1 cellular context compared by ENCODE assay signal in the genomic region with DNA sequence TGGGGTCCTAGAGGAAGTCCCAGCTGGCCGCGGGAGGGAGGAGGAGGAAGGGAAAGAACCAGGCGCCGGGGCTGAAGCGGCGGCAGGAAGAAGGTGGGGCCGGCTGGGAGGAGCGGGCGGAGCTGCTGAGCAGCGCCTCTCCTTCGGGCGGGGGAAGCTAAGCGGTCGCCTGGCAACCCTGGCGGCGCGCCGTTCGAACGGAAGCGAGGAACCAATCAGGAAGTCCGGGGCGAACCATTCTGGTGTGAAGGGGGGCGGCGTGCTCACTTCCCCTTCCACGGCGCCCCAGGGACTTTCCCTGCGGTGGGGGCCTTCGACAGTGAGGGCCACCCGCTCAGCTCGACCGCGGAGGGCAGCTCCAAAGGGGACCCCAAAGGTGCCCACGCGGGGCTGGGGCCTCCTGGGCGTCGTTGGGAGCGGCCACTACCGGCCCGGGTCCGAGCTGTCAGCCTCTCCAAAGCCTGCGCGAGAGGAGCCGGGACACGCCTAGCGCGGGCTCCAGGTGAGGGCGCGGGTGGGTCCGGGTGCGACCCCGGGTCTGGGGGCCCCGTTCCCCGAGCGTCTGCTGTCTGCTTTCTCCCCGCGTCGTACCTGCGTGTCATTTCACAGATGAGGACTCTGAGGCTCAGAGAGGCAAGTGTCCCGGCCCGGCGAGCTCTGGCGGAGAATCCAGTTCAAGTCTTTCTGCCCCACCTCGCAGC.
TF ChIP-seq lines count a peak whose summit lies in the region.

A gene (plus strand): TSS at position 266 of the 701 bp plus-strand sequence. CDS start 11,090 bp downstream, outside the sequence.

TF ChIP-seq in HEK293, 187 proteins besides CTCF, POLR2A, EP300 and RAD21 (continued from another document and continues in another):
- TF ChIP-seq, protein P1, sequence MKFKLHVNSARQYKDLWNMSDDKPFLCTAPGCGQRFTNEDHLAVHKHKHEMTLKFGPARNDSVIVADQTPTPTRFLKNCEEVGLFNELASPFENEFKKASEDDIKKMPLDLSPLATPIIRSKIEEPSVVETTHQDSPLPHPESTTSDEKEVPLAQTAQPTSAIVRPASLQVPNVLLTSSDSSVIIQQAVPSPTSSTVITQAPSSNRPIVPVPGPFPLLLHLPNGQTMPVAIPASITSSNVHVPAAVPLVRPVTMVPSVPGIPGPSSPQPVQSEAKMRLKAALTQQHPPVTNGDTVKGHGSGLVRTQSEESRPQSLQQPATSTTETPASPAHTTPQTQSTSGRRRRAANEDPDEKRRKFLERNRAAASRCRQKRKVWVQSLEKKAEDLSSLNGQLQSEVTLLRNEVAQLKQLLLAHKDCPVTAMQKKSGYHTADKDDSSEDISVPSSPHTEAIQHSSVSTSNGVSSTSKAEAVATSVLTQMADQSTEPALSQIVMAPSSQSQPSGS (tag by site-specific recombination; IDR thresholded peaks at IDR 0.05; ENCODE audit: low read depth), result no peak
- TF ChIP-seq, protein P2, sequence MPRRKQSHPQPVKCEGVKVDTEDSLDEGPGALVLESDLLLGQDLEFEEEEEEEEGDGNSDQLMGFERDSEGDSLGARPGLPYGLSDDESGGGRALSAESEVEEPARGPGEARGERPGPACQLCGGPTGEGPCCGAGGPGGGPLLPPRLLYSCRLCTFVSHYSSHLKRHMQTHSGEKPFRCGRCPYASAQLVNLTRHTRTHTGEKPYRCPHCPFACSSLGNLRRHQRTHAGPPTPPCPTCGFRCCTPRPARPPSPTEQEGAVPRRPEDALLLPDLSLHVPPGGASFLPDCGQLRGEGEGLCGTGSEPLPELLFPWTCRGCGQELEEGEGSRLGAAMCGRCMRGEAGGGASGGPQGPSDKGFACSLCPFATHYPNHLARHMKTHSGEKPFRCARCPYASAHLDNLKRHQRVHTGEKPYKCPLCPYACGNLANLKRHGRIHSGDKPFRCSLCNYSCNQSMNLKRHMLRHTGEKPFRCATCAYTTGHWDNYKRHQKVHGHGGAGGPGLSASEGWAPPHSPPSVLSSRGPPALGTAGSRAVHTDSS (tag by site-specific recombination; IDR thresholded peaks at IDR 0.05), result peak; percentile 52
- TF ChIP-seq ZBTB8A (tag by site-specific recombination; IDR thresholded peaks at IDR 0.05), result peak; percentile 66
- TF ChIP-seq, protein P3, sequence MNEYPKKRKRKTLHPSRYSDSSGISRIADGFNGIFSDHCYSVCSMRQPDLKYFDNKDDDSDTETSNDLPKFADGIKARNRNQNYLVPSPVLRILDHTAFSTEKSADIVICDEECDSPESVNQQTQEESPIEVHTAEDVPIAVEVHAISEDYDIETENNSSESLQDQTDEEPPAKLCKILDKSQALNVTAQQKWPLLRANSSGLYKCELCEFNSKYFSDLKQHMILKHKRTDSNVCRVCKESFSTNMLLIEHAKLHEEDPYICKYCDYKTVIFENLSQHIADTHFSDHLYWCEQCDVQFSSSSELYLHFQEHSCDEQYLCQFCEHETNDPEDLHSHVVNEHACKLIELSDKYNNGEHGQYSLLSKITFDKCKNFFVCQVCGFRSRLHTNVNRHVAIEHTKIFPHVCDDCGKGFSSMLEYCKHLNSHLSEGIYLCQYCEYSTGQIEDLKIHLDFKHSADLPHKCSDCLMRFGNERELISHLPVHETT (tag by site-specific recombination; IDR thresholded peaks at IDR 0.05), result no peak
- TF ChIP-seq ZNF133 (tag by site-specific recombination; IDR thresholded peaks at IDR 0.05), result no peak
- TF ChIP-seq ZNF2 (tag by site-specific recombination; IDR thresholded peaks at IDR 0.05), result no peak
- TF ChIP-seq ZNF214 (tag by site-specific recombination; IDR thresholded peaks at IDR 0.05; ENCODE audit: borderline replicate concordance), result no peak
- TF ChIP-seq ZNF394 (tag by site-specific recombination; IDR thresholded peaks at IDR 0.05; ENCODE audit: borderline replicate concordance), result peak; percentile 74; the same call in 1 of the 2 replicates
- no peak for TF ChIP-seq ZNF571 (tag by site-specific recombination; IDR thresholded peaks at IDR 0.05)
- TF ChIP-seq ZNF843 (tag by site-specific recombination; IDR thresholded peaks at IDR 0.05), result 0 out of 2 replicates have a peak, but pooled peaks have one; percentile 47
- TF ChIP-seq, protein P4, sequence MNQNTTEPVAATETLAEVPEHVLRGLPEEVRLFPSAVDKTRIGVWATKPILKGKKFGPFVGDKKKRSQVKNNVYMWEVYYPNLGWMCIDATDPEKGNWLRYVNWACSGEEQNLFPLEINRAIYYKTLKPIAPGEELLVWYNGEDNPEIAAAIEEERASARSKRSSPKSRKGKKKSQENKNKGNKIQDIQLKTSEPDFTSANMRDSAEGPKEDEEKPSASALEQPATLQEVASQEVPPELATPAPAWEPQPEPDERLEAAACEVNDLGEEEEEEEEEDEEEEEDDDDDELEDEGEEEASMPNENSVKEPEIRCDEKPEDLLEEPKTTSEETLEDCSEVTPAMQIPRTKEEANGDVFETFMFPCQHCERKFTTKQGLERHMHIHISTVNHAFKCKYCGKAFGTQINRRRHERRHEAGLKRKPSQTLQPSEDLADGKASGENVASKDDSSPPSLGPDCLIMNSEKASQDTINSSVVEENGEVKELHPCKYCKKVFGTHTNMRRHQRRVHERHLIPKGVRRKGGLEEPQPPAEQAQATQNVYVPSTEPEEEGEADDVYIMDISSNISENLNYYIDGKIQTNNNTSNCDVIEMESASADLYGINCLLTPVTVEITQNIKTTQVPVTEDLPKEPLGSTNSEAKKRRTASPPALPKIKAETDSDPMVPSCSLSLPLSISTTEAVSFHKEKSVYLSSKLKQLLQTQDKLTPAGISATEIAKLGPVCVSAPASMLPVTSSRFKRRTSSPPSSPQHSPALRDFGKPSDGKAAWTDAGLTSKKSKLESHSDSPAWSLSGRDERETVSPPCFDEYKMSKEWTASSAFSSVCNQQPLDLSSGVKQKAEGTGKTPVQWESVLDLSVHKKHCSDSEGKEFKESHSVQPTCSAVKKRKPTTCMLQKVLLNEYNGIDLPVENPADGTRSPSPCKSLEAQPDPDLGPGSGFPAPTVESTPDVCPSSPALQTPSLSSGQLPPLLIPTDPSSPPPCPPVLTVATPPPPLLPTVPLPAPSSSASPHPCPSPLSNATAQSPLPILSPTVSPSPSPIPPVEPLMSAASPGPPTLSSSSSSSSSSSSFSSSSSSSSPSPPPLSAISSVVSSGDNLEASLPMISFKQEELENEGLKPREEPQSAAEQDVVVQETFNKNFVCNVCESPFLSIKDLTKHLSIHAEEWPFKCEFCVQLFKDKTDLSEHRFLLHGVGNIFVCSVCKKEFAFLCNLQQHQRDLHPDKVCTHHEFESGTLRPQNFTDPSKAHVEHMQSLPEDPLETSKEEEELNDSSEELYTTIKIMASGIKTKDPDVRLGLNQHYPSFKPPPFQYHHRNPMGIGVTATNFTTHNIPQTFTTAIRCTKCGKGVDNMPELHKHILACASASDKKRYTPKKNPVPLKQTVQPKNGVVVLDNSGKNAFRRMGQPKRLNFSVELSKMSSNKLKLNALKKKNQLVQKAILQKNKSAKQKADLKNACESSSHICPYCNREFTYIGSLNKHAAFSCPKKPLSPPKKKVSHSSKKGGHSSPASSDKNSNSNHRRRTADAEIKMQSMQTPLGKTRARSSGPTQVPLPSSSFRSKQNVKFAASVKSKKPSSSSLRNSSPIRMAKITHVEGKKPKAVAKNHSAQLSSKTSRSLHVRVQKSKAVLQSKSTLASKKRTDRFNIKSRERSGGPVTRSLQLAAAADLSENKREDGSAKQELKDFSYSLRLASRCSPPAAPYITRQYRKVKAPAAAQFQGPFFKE (tag by site-specific recombination; IDR thresholded peaks at IDR 0.05; ENCODE audit: borderline replicate concordance), result no peak
- TF ChIP-seq ZIC2 (tag by site-specific recombination; IDR thresholded peaks at IDR 0.05), result peak; percentile 60
- no peak for TF ChIP-seq ZNF830 (tag by site-specific recombination; IDR thresholded peaks at IDR 0.05; ENCODE audit: low read depth)
- no peak for TF ChIP-seq ZNF560 (tag by site-specific recombination; IDR thresholded peaks at IDR 0.05; ENCODE audit: borderline replicate concordance)
- peak; percentile 92 for TF ChIP-seq GLIS2 (tag by site-specific recombination; IDR thresholded peaks at IDR 0.05)
- no peak for TF ChIP-seq ZNF549 (tag by site-specific recombination; IDR thresholded peaks at IDR 0.05)
- TF ChIP-seq OSR2 (tag by site-specific recombination; IDR thresholded peaks at IDR 0.05), result no peak
- TF ChIP-seq FEZF1 (tag by site-specific recombination; IDR thresholded peaks at IDR 0.05), result 0 out of 2 replicates have a peak, but pooled peaks have one; percentile 12
- no peak for TF ChIP-seq MZF1 (tag by site-specific recombination; IDR thresholded peaks at IDR 0.05; ENCODE audit: borderline replicate concordance)
- peak; percentile 83 for TF ChIP-seq ZXDB (tag by site-specific recombination; IDR thresholded peaks at IDR 0.05)
- no peak for TF ChIP-seq ZNF791 (tag by site-specific recombination; IDR thresholded peaks at IDR 0.05)
- TF ChIP-seq ZNF16 (tag by site-specific recombination; IDR thresholded peaks at IDR 0.05; ENCODE audit: low read depth), result no peak
- TF ChIP-seq ZNF792 (tag by site-specific recombination; IDR thresholded peaks at IDR 0.05), result no peak
- TF ChIP-seq ZNF138 (tag by site-specific recombination; IDR thresholded peaks at IDR 0.05; ENCODE audit: borderline replicate concordance), result no peak
- TF ChIP-seq GFI1B (tag by site-specific recombination; IDR thresholded peaks at IDR 0.05), result no peak
- peak; percentile 77; the same call in 1 of the 2 replicates for TF ChIP-seq ZNF501 (tag by site-specific recombination; IDR thresholded peaks at IDR 0.05)
- TF ChIP-seq ZNF747 (tag by site-specific recombination; IDR thresholded peaks at IDR 0.05), result no peak
- no peak for TF ChIP-seq ZFP41 (tag by site-specific recombination; IDR thresholded peaks at IDR 0.05; ENCODE audit: borderline replicate concordance)
- TF ChIP-seq ZNF335 (tag by site-specific recombination; conservative IDR thresholded peaks at IDR 0.05), result peak; percentile 97
- TF ChIP-seq ZNF514 (tag by site-specific recombination; IDR thresholded peaks at IDR 0.05), result no peak
- TF ChIP-seq, protein P5, sequence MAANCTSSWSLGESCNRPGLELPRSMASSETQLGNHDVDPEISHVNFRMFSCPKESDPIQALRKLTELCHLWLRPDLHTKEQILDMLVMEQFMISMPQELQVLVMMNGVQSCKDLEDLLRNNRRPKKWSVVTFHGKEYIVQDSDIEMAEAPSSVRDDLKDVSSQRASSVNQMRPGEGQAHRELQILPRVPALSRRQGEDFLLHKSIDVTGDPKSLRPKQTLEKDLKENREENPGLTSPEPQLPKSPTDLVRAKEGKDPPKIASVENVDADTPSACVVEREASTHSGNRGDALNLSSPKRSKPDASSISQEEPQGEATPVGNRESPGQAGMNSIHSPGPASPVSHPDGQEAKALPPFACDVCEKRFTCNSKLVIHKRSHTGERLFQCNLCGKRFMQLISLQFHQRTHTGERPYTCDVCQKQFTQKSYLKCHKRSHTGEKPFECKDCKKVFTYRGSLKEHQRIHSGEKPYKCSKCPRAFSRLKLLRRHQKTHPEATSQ (tag by site-specific recombination; IDR thresholded peaks at IDR 0.05), result peak; percentile 84; the same call in 1 of the 2 replicates
- TF ChIP-seq ZNF623 (tag by site-specific recombination; IDR thresholded peaks at IDR 0.05), result no peak
- no peak for TF ChIP-seq WT1 (tag by site-specific recombination; IDR thresholded peaks at IDR 0.05)
- TF ChIP-seq, protein P6, sequence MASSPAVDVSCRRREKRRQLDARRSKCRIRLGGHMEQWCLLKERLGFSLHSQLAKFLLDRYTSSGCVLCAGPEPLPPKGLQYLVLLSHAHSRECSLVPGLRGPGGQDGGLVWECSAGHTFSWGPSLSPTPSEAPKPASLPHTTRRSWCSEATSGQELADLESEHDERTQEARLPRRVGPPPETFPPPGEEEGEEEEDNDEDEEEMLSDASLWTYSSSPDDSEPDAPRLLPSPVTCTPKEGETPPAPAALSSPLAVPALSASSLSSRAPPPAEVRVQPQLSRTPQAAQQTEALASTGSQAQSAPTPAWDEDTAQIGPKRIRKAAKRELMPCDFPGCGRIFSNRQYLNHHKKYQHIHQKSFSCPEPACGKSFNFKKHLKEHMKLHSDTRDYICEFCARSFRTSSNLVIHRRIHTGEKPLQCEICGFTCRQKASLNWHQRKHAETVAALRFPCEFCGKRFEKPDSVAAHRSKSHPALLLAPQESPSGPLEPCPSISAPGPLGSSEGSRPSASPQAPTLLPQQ (tag by site-specific recombination; IDR thresholded peaks at IDR 0.05), result peak; percentile 93
- TF ChIP-seq ZBTB1 (tag by site-specific recombination; IDR thresholded peaks at IDR 0.05), result no peak
- TF ChIP-seq, protein P7, sequence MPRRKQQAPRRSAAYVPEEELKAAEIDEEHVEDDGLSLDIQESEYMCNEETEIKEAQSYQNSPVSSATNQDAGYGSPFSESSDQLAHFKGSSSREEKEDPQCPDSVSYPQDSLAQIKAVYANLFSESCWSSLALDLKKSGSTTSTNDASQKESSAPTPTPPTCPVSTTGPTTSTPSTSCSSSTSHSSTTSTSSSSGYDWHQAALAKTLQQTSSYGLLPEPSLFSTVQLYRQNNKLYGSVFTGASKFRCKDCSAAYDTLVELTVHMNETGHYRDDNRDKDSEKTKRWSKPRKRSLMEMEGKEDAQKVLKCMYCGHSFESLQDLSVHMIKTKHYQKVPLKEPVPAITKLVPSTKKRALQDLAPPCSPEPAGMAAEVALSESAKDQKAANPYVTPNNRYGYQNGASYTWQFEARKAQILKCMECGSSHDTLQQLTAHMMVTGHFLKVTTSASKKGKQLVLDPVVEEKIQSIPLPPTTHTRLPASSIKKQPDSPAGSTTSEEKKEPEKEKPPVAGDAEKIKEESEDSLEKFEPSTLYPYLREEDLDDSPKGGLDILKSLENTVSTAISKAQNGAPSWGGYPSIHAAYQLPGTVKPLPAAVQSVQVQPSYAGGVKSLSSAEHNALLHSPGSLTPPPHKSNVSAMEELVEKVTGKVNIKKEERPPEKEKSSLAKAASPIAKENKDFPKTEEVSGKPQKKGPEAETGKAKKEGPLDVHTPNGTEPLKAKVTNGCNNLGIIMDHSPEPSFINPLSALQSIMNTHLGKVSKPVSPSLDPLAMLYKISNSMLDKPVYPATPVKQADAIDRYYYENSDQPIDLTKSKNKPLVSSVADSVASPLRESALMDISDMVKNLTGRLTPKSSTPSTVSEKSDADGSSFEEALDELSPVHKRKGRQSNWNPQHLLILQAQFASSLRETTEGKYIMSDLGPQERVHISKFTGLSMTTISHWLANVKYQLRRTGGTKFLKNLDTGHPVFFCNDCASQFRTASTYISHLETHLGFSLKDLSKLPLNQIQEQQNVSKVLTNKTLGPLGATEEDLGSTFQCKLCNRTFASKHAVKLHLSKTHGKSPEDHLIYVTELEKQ (tag by site-specific recombination; IDR thresholded peaks at IDR 0.05; ENCODE audit: borderline replicate concordance), result 0 out of 2 replicates have a peak, but pooled peaks have one; percentile 37
- TF ChIP-seq ZSCAN30 (tag by site-specific recombination; IDR thresholded peaks at IDR 0.05), result peak; percentile 49; the same call in 1 of the 2 replicates
- TF ChIP-seq ZNF423 (tag by site-specific recombination; IDR thresholded peaks at IDR 0.05), result no peak
- TF ChIP-seq, protein P8, sequence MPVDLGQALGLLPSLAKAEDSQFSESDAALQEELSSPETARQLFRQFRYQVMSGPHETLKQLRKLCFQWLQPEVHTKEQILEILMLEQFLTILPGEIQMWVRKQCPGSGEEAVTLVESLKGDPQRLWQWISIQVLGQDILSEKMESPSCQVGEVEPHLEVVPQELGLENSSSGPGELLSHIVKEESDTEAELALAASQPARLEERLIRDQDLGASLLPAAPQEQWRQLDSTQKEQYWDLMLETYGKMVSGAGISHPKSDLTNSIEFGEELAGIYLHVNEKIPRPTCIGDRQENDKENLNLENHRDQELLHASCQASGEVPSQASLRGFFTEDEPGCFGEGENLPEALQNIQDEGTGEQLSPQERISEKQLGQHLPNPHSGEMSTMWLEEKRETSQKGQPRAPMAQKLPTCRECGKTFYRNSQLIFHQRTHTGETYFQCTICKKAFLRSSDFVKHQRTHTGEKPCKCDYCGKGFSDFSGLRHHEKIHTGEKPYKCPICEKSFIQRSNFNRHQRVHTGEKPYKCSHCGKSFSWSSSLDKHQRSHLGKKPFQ (tag by site-specific recombination; IDR thresholded peaks at IDR 0.05), result peak; percentile 66; the same call in 1 of the 2 replicates
